ENCODE assay signal across 9 cellular contexts in genomic region chr5:64869419-64869818, GRCh38.
DNase-seq lines count a peak whose midpoint lies in the region; FAIRE-seq and TF ChIP-seq lines count a peak whose summit lies in the region.
"Had no signal": no experiment of that assay in that cellular context is flagged by ENCODE, and none has a peak within 500 bp of the region (broad histone marks: within the 10 kb centered on the region; RNA-seq: fewer than 3 reads in every experiment).

No MANE protein-coding gene starts in this region.

- H3K9ac ChIP-seq in smooth muscle cell (ENCODE audit: low read depth), result no peak overlapping the region

- TF ChIP-seq CTCF in smooth muscle cell (IDR thresholded peaks at IDR 0.05; ENCODE audit: borderline replicate concordance, insufficient read depth, poor library complexity, severe bottlenecking), result no peak

- no peaks in the 10 kb centered on the region for H3F3A ChIP-seq in smooth muscle cell (ENCODE audit: low read depth)

- H3K4me1 ChIP-seq in smooth muscle cell (ENCODE audit: low read depth), result peaks cover 16% of the 10 kb centered on the region

- H3K79me2 ChIP-seq in smooth muscle cell (ENCODE audit: low read depth), result no peaks in the 10 kb centered on the region

- H3K9me3 ChIP-seq in smooth muscle cell (replicated peaks; ENCODE audit: low read depth), result no peaks in the 10 kb centered on the region
- H3K9me3 ChIP-seq: esophagus muscularis mucosa had no signal

- peak; percentile 97 for FAIRE-seq in H54 (lab: Jason Lieb, UNC)

- no peaks in the 10 kb centered on the region for H4K20me1 ChIP-seq in smooth muscle cell (ENCODE audit: low read depth)

- DNase-seq in H54 (ENCODE audit: insufficient read length, low spot score), result peak; percentile 5
- peak; percentile 22 for DNase-seq in OCI-M1 (lab: John Stamatoyannopoulos, UW)
- DNase-seq in fibroblast of peridontal ligament (ENCODE audit: extremely low read depth), result peak; percentile 83
- DNase-seq in smooth muscle cell (lab: John Stamatoyannopoulos, UW; ENCODE audit: unreplicated experiment), result no peak
- DNase-seq in NCI-H524 (lab: John Stamatoyannopoulos, UW), result no peak
- DNase-seq in activated CD4-positive, CD25-positive, alpha-beta regulatory T cell treated with anti-CD3 and anti-CD28 coated beads, Interleukin-2, amount 50 U/mL, for 72 hours, result no peak
- no peak for DNase-seq in nucleus accumbens (lab: John Stamatoyannopoulos, UW)
- DNase-seq: naive thymus-derived CD4-positive, alpha-beta T cell had no signal

- no peak for TF ChIP-seq POLR2A in H54 (IDR thresholded peaks at IDR 0.05; ENCODE audit: low read depth, low read length)

- 76% methylated on average over 1 of the region's 1 CpG for WGBS in smooth muscle cell (ENCODE audit: low lambda C conversion rate)

- H2AFZ ChIP-seq in smooth muscle cell (ENCODE audit: low read depth), result no peak overlapping the region

- H3K36me3 ChIP-seq in smooth muscle cell (ENCODE audit: low read depth), result no peaks in the 10 kb centered on the region
- H3K36me3 ChIP-seq: esophagus muscularis mucosa had no signal

- H3K27ac ChIP-seq in smooth muscle cell (ENCODE audit: low read depth), result peak overlapping the region; percentile 58
- H3K27ac ChIP-seq: esophagus muscularis mucosa had no signal

- H3K4me2 ChIP-seq in smooth muscle cell, result peak overlapping the region; percentile 45

- no peak overlapping the region for H3K4me3 ChIP-seq in smooth muscle cell
- H3K4me3 ChIP-seq: esophagus muscularis mucosa had no signal

- no peaks in the 10 kb centered on the region for H3K27me3 ChIP-seq in smooth muscle cell (ENCODE audit: low read depth)
- H3K27me3 ChIP-seq: esophagus muscularis mucosa had no signal

Comparison
In these comparisons a context has a peak if more than half of its experiments do, and no peak if none do; other contexts are left out.
1. DNase-seq: peak in H54 (single experiment), OCI-M1 (single experiment) and fibroblast of peridontal ligament (single experiment); none in smooth muscle cell (single experiment), NCI-H524 (0 of 2), activated CD4-positive, CD25-positive, alpha-beta regulatory T cell treated with anti-CD3 and anti-CD28 coated beads, Interleukin-2, amount 50 U/mL, for 72 hours (single experiment) and nucleus accumbens (0 of 56).